In the genomic region with DNA sequence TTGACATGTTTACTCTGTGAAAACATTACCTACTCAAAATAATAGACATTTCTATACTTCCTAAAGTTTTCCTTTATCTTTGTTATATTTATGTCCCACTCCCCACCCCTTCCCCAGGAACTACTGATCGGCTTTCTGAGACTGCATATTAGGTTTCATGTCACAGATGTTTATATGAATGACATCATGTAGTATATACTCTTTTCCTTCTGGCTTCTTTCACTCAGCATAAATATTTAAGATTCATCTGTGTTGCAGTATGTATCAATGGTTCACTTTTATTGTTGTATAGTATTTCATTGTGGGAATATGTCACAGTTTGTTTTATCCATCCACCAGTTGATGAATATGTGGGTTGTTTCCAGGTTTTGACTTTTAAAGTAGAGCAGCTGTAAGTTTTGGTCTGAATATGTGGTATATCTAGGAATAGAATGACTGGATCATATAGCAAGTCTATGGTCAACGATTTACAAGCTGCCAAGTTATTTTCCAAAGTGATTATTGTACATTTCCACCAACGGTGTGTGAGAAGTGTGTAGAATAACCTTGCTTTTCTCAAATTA, we compare ENCODE assay signal across 1 cellular context.
TF ChIP-seq lines count a peak whose summit lies in the region.

No MANE protein-coding gene starts in this region.

TF ChIP-seq in HEK293, 187 proteins besides CTCF, POLR2A, EP300 and RAD21 (continued from another document):
- TF ChIP-seq BCL11A (tag by site-specific recombination; IDR thresholded peaks at IDR 0.05; ENCODE audit: low read depth) (peak; percentile 28; the same call in 1 of the 2 replicates), KLF9 (tag by site-specific recombination; IDR thresholded peaks at IDR 0.05; ENCODE audit: low read depth) (no peak), ZNF354C (tag by site-specific recombination; IDR thresholded peaks at IDR 0.05; ENCODE audit: borderline replicate concordance, low read depth) (no peak), ZNF596 (tag by site-specific recombination; IDR thresholded peaks at IDR 0.05) (no peak), SCRT2 (tag by site-specific recombination; IDR thresholded peaks at IDR 0.05) (peak; percentile 70), ZNF155 (tag by site-specific recombination; IDR thresholded peaks at IDR 0.05) (no peak), ZNF214 (tag by site-specific recombination; IDR thresholded peaks at IDR 0.05; ENCODE audit: borderline replicate concordance) (no peak), ZNF654 (tag by site-specific recombination; IDR thresholded peaks at IDR 0.05; ENCODE audit: low read depth) (no peak), ZBTB20 (tag by site-specific recombination; IDR thresholded peaks at IDR 0.05) (no peak)
TF ChIP-seq in HEK293: peak in this region for 20.
